Comparison of ENCODE assay signal across 9 cellular contexts in the genomic region with DNA sequence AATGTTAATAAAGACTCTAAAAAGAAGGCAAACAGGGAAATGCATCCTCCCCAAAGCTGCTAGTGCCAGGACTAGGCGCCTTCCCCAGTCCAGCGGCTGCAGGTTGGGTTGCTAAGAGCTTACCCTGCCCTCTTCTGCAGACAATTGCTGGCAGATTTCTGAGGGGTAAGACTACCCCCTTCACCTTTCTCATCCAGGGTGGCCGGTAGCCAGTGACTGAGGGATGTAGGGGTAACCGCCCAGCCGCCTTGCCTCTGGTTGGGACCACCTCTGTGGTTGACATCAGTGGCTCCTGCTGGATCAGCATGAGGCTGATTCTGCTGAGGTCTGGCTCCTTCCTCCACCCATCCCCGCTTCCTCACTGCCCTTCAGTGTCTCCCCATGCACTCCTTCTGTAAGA.
DNase-seq lines count a peak whose midpoint lies in the region; ATAC-seq and TF ChIP-seq lines count a peak whose summit lies in the region.
"Had no signal": no experiment of that assay in that cellular context is flagged by ENCODE, and none has a peak within 500 bp of the region (broad histone marks: within the 10 kb centered on the region; RNA-seq: fewer than 3 reads in every experiment).

No MANE protein-coding gene starts in this region.

- H2BK5ac ChIP-seq in IMR-90 (ENCODE audit: low read depth, low read length, poor library complexity, severe bottlenecking) = no peak overlapping the region

- no peak overlapping the region for H3K18ac ChIP-seq in IMR-90 (ENCODE audit: low read depth, low read length)

- H3K36me3 ChIP-seq in IMR-90 (ENCODE audit: control insufficient read depth, insufficient read depth, low read length) = no peaks in the 10 kb centered on the region

- ATAC-seq in left ventricle myocardium superior = peak; percentile 17
- no peak for ATAC-seq in IMR-90 (ENCODE audit: low read depth)
- no peak for ATAC-seq in left lobe of liver
- no peak for ATAC-seq in HG02642 (IDR thresholded peaks at IDR 0.05; ENCODE audit: poor library complexity, unreplicated experiment)

- no peaks in the 10 kb centered on the region for H3K79me1 ChIP-seq in IMR-90 (ENCODE audit: low read depth in 1 of 2, low read length in 2 of 2)

- no peak for TF ChIP-seq CTCF in IMR-90 (conservative IDR thresholded peaks at IDR 0.05; ENCODE audit: low read depth, low read length)

- no peak overlapping the region for H3K27ac ChIP-seq in IMR-90 (ENCODE audit: insufficient read depth, low read length)
- H3K27ac ChIP-seq: C4-2B had no signal

- no peak overlapping the region for H3K14ac ChIP-seq in IMR-90 (replicated peaks; ENCODE audit: low read depth, low read length)

- H3K23ac ChIP-seq in IMR-90 (ENCODE audit: low read depth, low read length) = no peak overlapping the region

- no CpG with 5 or more reads among the region's 6 CpGs for WGBS in IMR-90 (ENCODE audit: extremely low coverage in 2 of 2, insufficient read length in 1 of 2), 2 experiments

- H2BK15ac ChIP-seq in IMR-90 (ENCODE audit: low read depth, low read length) = no peak overlapping the region

- no peak overlapping the region for H4K5ac ChIP-seq in IMR-90 (ENCODE audit: low read depth, low read length)

- no peak overlapping the region for H3K9ac ChIP-seq in IMR-90 (ENCODE audit: low read depth, low read length)

- H2BK120ac ChIP-seq in IMR-90 (ENCODE audit: low read depth, low read length) = no peak overlapping the region

- H2AK9ac ChIP-seq in IMR-90 (replicated peaks; ENCODE audit: low read depth, low read length, poor library complexity) = no peak overlapping the region

- no peak overlapping the region for H2BK20ac ChIP-seq in IMR-90 (ENCODE audit: low read depth, low read length)

- H3K4me1 ChIP-seq in IMR-90 (ENCODE audit: control insufficient read depth, insufficient read depth, low read length) = no peaks in the 10 kb centered on the region; the same call in 1 of the 2 replicates

- no peak overlapping the region for H3K4me3 ChIP-seq in IMR-90 (ENCODE audit: insufficient read depth, low read depth, low read length)
- H3K4me3 ChIP-seq: K562 had no signal

- no peak for TF ChIP-seq RAD21 in IMR-90 (IDR thresholded peaks at IDR 0.05; ENCODE audit: low read length)

- dilution Hi-C loops in IMR-90 (cut with HindIII; ENCODE audit: low sequenced_read_pairs, unreplicated experiment) = no loop called here

- no peak overlapping the region for H3K4ac ChIP-seq in IMR-90 (ENCODE audit: low read depth, low read length)

- BruUV-seq in IMR-90 (replicated peaks; lab: Mats Ljungman, UMichigan) = no TSS peak

- H3K4me2 ChIP-seq in IMR-90 (ENCODE audit: low read depth, low read length) = no peak overlapping the region

- H3K56ac ChIP-seq in IMR-90 (ENCODE audit: extremely low read depth, insufficient read depth, low read length) = no peak overlapping the region

- DNase-seq in left ventricle myocardium superior (no peak), cardiac septum (ENCODE audit: low spot score) (no peak), IMR-90 (no peak), left lobe of liver (ENCODE audit: low spot score) (peak; percentile 22), ureter (ENCODE audit: low spot score) (peak; percentile 41), Ammon's horn (ENCODE audit: low spot score) (no peak)

- no peak overlapping the region for H4K8ac ChIP-seq in IMR-90 (ENCODE audit: low read depth in 2 of 2, low read length in 2 of 2)

- H2AK5ac ChIP-seq in IMR-90 (ENCODE audit: low read depth, low read length) = no peak overlapping the region

- CTCF ChIA-PET in IMR-90 (lab: Yijun Ruan, JAX) = interaction anchor here (0.6 to 3.9 kb wide), 23 partner anchors 8 to 576 kb away, joined by 3 to 83 read pairs (median 4); a partner anchor contains a TSS

- intact Hi-C loops in left ventricle myocardium superior (cut with micrococcal nuclease) = loop anchor here (5.0 kb wide), 2 partner anchors 141 to 321 kb away; no protein-coding TSS in a partner anchor
- intact Hi-C loops in cardiac septum (cut with DNase I) = loop anchor here (2.0 kb wide), 1 partner anchor 323 kb away; no protein-coding TSS in a partner anchor
- intact Hi-C loops in IMR-90 (cut with micrococcal nuclease) = no loop called here

- H3K27me3 ChIP-seq in IMR-90 (ENCODE audit: control insufficient read depth, insufficient read depth, low read length) = no peaks in the 10 kb centered on the region; the same call in 1 of the 2 replicates

- TF ChIP-seq POLR2A in IMR-90 (IDR thresholded peaks at IDR 0.05; ENCODE audit: low read depth, low read length) = no peak

- no peak overlapping the region for H4K91ac ChIP-seq in IMR-90 (ENCODE audit: insufficient read depth, low read depth, low read length)

- H4K20me1 ChIP-seq in IMR-90 (ENCODE audit: insufficient read depth, low read length) = no peaks in the 10 kb centered on the region

- POLR2A ChIA-PET in IMR-90 (lab: Charles Lee; ENCODE audit: unreplicated experiment) = interaction anchor here (0.6 to 1.4 kb wide), 2 partner anchors 9 to 140 kb away, joined by 4 to 6 read pairs; no protein-coding TSS in a partner anchor

- in situ Hi-C loops in IMR-90 (cut with MboI; ENCODE audit: low sequenced_read_pairs) = loop anchor here (5.0 kb wide), 2 partner anchors 141 to 321 kb away; no protein-coding TSS in a partner anchor

- no peaks in the 10 kb centered on the region for H3K9me3 ChIP-seq in IMR-90 (ENCODE audit: control insufficient read depth, insufficient read depth, low read length)

- peak overlapping the region; percentile 23 for H2AFZ ChIP-seq in IMR-90 (replicated peaks; ENCODE audit: low read length, poor library complexity)

- no peaks in the 10 kb centered on the region for H3K9me1 ChIP-seq in IMR-90 (ENCODE audit: insufficient read depth, low read length)

TF ChIP-seq in IMR-90, 13 proteins besides CTCF, POLR2A, EP300 and RAD21:
- TF ChIP-seq RFX5 (IDR thresholded peaks at IDR 0.05; ENCODE audit: low read depth, low read length) = no peak

Comparison
In these comparisons a context has a peak if more than half of its experiments do, and no peak if none do; other contexts are left out.
1. DNase-seq: peak in left lobe of liver (single experiment) and ureter (single experiment); none in left ventricle myocardium superior (single experiment), cardiac septum (single experiment), IMR-90 (single experiment) and Ammon's horn (single experiment).